ENCODE assay signal across 11 cellular contexts in the genomic region with DNA sequence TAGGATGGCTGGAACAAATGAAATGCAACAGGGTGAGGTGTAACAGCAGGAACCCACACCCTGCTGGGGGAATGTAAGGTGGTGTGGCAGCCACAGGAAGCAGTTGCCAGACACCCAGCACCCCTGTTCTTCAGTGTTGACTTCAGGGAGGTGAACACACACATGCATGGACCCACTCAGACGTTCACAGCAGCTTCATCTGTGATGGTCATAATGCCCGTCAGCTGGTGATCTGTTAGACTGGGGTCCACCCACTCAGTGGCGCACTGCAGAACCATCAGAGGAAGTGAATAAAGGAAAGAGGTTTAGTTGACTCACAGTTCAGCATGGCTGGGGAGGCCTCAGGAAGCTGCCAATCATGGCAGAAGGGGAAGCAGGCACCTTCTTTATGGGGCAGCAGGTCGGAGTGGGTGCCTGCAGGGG. TPM values are rescaled to one million over a fixed set of nuclear protein-coding genes. Genes with fewer than 3 reads are reported as not detected.
DNase-seq lines count a peak whose midpoint lies in the region; ATAC-seq, FAIRE-seq and TF ChIP-seq lines count a peak whose summit lies in the region.
"Had no signal": no experiment of that assay in that cellular context is flagged by ENCODE, and none has a peak within 500 bp of the region (broad histone marks: within the 10 kb centered on the region; RNA-seq: fewer than 3 reads in every experiment).

No MANE protein-coding gene starts in this region.

- H3K4me3 ChIP-seq in OCI-LY7 (ENCODE audit: low read depth, low read length, poor library complexity, severe bottlenecking) (no peak overlapping the region), stomach (no peak overlapping the region), SK-N-SH (ENCODE audit: low read depth in 2 of 2, low read length in 1 of 2) (no peak overlapping the region)
- H3K4me3 ChIP-seq: uterus had no signal

- H3K36me3 ChIP-seq in OCI-LY7 (ENCODE audit: insufficient read depth, low read length) (no peaks in the 10 kb centered on the region), stomach (peaks cover 4 to 27% (median 17%) of the 10 kb centered on the region in 4 donors), SK-N-SH (replicated peaks in 1 of 2; ENCODE audit: control insufficient read depth in 1 of 2, insufficient read depth in 2 of 2, low read length in 1 of 2) (peaks cover 0 to 6% of the 10 kb centered on the region in 2 experiments)
- H3K36me3 ChIP-seq: uterus had no signal

- H2AFZ ChIP-seq in OCI-LY7 (ENCODE audit: low read length) (no peak overlapping the region), SK-N-SH (ENCODE audit: low read depth) (no peak overlapping the region)

- peak; percentile 71 to 94 for ATAC-seq in activated naive CD4-positive, alpha-beta T cell treated with anti-CD3 and anti-CD28 coated beads, Interleukin-2, amount 50 U/mL, for 72 hours
- ATAC-seq in HG02885 (IDR thresholded peaks at IDR 0.05; ENCODE audit: poor library complexity, unreplicated experiment) = no peak
- no peak for ATAC-seq in HG03439 (IDR thresholded peaks at IDR 0.05; ENCODE audit: unreplicated experiment)
- ATAC-seq: right cardiac atrium had no signal

- intact Hi-C loops in OCI-LY7 (cut with micrococcal nuclease; ENCODE audit: unreplicated experiment) (no loop called here), stomach (cut with DNase I; ENCODE audit: low total_unique reads) (no loop called here)

- peaks cover 8% of the 10 kb centered on the region for H3K4me1 ChIP-seq in OCI-LY7 (ENCODE audit: insufficient read depth, low read length, poor library complexity, severe bottlenecking)
- H3K4me1 ChIP-seq in stomach = peaks cover 0 to 11% (median 2%) of the 10 kb centered on the region in 4 donors
- H3K4me1 ChIP-seq in SK-N-SH (ENCODE audit: control insufficient read depth in 1 of 2, insufficient read depth in 2 of 2, low read depth in 1 of 2, low read length in 1 of 2) = no peaks in the 10 kb centered on the region; a peak in 1 of 4 replicates
- H3K4me1 ChIP-seq: uterus had no signal

- TF ChIP-seq EP300 in stomach (IDR thresholded peaks at IDR 0.05) (no peak), SK-N-SH (IDR thresholded peaks at IDR 0.05; ENCODE audit: borderline replicate concordance in 1 of 2, low read depth in 1 of 2, low read length in 1 of 2) (no peak)

- no TSS peak for BruUV-seq in OCI-LY7 (replicated peaks; lab: Mats Ljungman, UMichigan)

- TF ChIP-seq CTCF in OCI-LY7 (conservative IDR thresholded peaks at IDR 0.05; ENCODE audit: low read length) (no peak), stomach (IDR thresholded peaks at IDR 0.05) (no peak), SK-N-SH (IDR thresholded peaks at IDR 0.05) (no peak)

- TF ChIP-seq RAD21 in SK-N-SH (IDR thresholded peaks at IDR 0.05; ENCODE audit: low read length) = no peak

- CTCF ChIA-PET in OCI-LY7 (lab: Charles Lee; ENCODE audit: unreplicated experiment) = no interaction called here
- CTCF ChIA-PET in SK-N-SH (lab: Yijun Ruan, JAX) = no interaction called here

- H3K9me3 ChIP-seq in OCI-LY7 (ENCODE audit: low read length) (no peaks in the 10 kb centered on the region), stomach (no peaks in the 10 kb centered on the region), SK-N-SH (no peaks in the 10 kb centered on the region)
- H3K9me3 ChIP-seq: uterus had no signal

- no peaks in the 10 kb centered on the region for H3F3A ChIP-seq in SK-N-SH (replicated peaks; ENCODE audit: insufficient read depth)

- H3K36me3 Mint-ChIP-seq in activated naive CD4-positive, alpha-beta T cell treated with anti-CD3 and anti-CD28 coated beads, Interleukin-2, amount 50 U/mL, for 72 hours = no peaks in the 10 kb centered on the region

- H3K79me2 ChIP-seq in OCI-LY7 (ENCODE audit: insufficient read depth, low read depth, low read length) (no peaks in the 10 kb centered on the region), SK-N-SH (ENCODE audit: insufficient read depth) (no peaks in the 10 kb centered on the region)

- POLR2A ChIA-PET in OCI-LY7 (lab: Charles Lee) = no interaction called here
- POLR2A ChIA-PET in SK-N-SH (lab: Yijun Ruan, JAX) = no interaction called here

- no peak overlapping the region for H3K27ac ChIP-seq in OCI-LY7 (ENCODE audit: low read depth, low read length, poor library complexity, severe bottlenecking)
- no peak overlapping the region for H3K27ac ChIP-seq in stomach
- no peak overlapping the region for H3K27ac ChIP-seq in SK-N-SH (ENCODE audit: low read depth in 2 of 2, low read length in 1 of 2)
- H3K27ac ChIP-seq: uterus had no signal

- H3K27me3 ChIP-seq in stomach (no peaks in the 10 kb centered on the region), SK-N-SH (ENCODE audit: insufficient read depth) (no peaks in the 10 kb centered on the region)
- H3K27me3 ChIP-seq: uterus had no signal

- FAIRE-seq in GM12891 (lab: Jason Lieb, UNC) = peak; percentile 80

- H3K27ac Mint-ChIP-seq in activated naive CD4-positive, alpha-beta T cell treated with anti-CD3 and anti-CD28 coated beads, Interleukin-2, amount 50 U/mL, for 72 hours = peak overlapping the region; percentile 23 to 54

- H3K4me2 ChIP-seq in OCI-LY7 (ENCODE audit: low read length) = no peak overlapping the region
- H3K4me2 ChIP-seq in SK-N-SH = no peak overlapping the region

- no peak for TF ChIP-seq POLR2A in GM12891 (IDR thresholded peaks at IDR 0.05; ENCODE audit: low read depth, low read length)
- no peak for TF ChIP-seq POLR2A in stomach (IDR thresholded peaks at IDR 0.05)

- DNase-seq in GM12891 (ENCODE audit: insufficient read length, low spot score) (no peak), OCI-LY7 (ENCODE audit: low spot score) (peak; percentile 23), stomach (no peak), SK-N-SH (no peak)
- DNase-seq in activated naive CD4-positive, alpha-beta T cell treated with anti-CD3 and anti-CD28 coated beads, Interleukin-2, amount 50 U/mL, for 72 hours (ENCODE audit: low spot score in 2 of 2) = peak; percentile 21 to 74
- DNase-seq in stimulated activated CD4-positive, alpha-beta T cell treated with anti-CD3 and anti-CD28 coated beads, Interleukin-1b, Interleukin-23, amount 100 ng/mL, for 48 hours = peak; percentile 71
- DNase-seq: kidney glomerular epithelial cell, uterus had no signal

- H3K9me2 ChIP-seq in OCI-LY7 (ENCODE audit: insufficient read depth, low read length) (no peaks in the 10 kb centered on the region), SK-N-SH (no peaks in the 10 kb centered on the region)

- peaks cover 0 to 5% of the 10 kb centered on the region in 2 donors for H3K9me3 Mint-ChIP-seq in activated naive CD4-positive, alpha-beta T cell treated with anti-CD3 and anti-CD28 coated beads, Interleukin-2, amount 50 U/mL, for 72 hours

- WGBS in stomach, 5 donors = 73 to 82% (median 75%) methylated on average over 4 of the region's 4 CpGs
- WGBS in SK-N-SH (ENCODE audit: low lambda C conversion rate) = 82% methylated on average over 4 of the region's 4 CpGs

- no peaks in the 10 kb centered on the region for H4K20me1 ChIP-seq in OCI-LY7 (ENCODE audit: insufficient read depth, low read length)
- H4K20me1 ChIP-seq in SK-N-SH (ENCODE audit: insufficient read depth) = no peaks in the 10 kb centered on the region

- no peak overlapping the region for H3K9ac ChIP-seq in SK-N-SH

TF ChIP-seq in GM12891, 5 proteins besides CTCF, POLR2A, EP300 and RAD21:
- TF ChIP-seq SPI1 (IDR thresholded peaks at IDR 0.05; ENCODE audit: low read depth, low read length) (peak; percentile 41), POU2F2 (IDR thresholded peaks at IDR 0.05; ENCODE audit: low read depth, low read length) (no peak)

TF ChIP-seq in SK-N-SH, 30 proteins besides CTCF, POLR2A, EP300 and RAD21:
- TF ChIP-seq, protein P1, sequence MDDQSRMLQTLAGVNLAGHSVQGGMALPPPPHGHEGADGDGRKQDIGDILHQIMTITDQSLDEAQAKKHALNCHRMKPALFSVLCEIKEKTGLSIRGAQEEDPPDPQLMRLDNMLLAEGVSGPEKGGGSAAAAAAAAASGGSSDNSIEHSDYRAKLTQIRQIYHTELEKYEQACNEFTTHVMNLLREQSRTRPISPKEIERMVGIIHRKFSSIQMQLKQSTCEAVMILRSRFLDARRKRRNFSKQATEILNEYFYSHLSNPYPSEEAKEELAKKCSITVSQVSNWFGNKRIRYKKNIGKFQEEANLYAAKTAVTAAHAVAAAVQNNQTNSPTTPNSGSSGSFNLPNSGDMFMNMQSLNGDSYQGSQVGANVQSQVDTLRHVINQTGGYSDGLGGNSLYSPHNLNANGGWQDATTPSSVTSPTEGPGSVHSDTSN (IDR thresholded peaks at IDR 0.05) = no peak
- no peak for TF ChIP-seq RCOR1 (IDR thresholded peaks at IDR 0.05; ENCODE audit: low read length)

RNA-seq across cellular contexts. Expression of a gene that starts 22.7 kb away (rescaled TPM):
- 0.32 TPM for polyA plus RNA-seq in GM12891 (2012; ENCODE audit: low read depth, missing spikeins)
- 1.3 and 2.3 TPM in 2 replicates for total RNA-seq in OCI-LY7 (2014; rRNA removed; shearing (Covaris generic))
- 9.2 and 12.2 TPM in 2 replicates for total RNA-seq in OCI-LY7 (2022)
- 1 to 10 TPM; 2.0 to 4.6 TPM for total RNA-seq in activated naive CD4-positive, alpha-beta T cell treated with anti-CD3 and anti-CD28 coated beads, Interleukin-2, amount 50 U/mL, for 72 hours
- total RNA-seq in stomach = under 1 TPM in 1 of 5 donors, not detected in 4; 0.18 TPM
- under 1 TPM in 1 of 3 donors, not detected in 2; 0.35 TPM for polyA plus RNA-seq in stomach
- 0.26 and 0.29 TPM in 2 replicates for polyA plus RNA-seq in SK-N-SH (2012; rRNA removed)
- polyA plus RNA-seq in SK-N-SH (2012; cell fraction: cytosol; rRNA removed) = 0.04 and 0.35 TPM in 2 replicates
- 2.6 TPM in 2 replicates for polyA plus RNA-seq in SK-N-SH (2012; cell fraction: nucleus; rRNA removed)

RNA-seq across cellular contexts. Expression of a gene that starts 44.0 kb away (rescaled TPM):
- polyA plus RNA-seq in GM12891 (2012; ENCODE audit: low read depth, missing spikeins) = 64.5 TPM
- total RNA-seq in OCI-LY7 (2014; rRNA removed; shearing (Covaris generic)) = 92.3 and 103 TPM in 2 replicates
- total RNA-seq in OCI-LY7 (2022) (217 and 220 TPM in 2 replicates), stomach (100 to 1,000 TPM in 2 of 5 donors, 10 to 100 TPM in 3; 49.8 to 183 (median 85.5) TPM)
- 100 to 1,000 TPM; 121 to 137 TPM for total RNA-seq in activated naive CD4-positive, alpha-beta T cell treated with anti-CD3 and anti-CD28 coated beads, Interleukin-2, amount 50 U/mL, for 72 hours
- polyA plus RNA-seq in stomach (10 to 100 TPM; 24.9 to 57.1 (median 40.3) TPM), SK-N-SH (2012; rRNA removed) (74.8 and 96.3 TPM in 2 replicates)
- polyA plus RNA-seq in SK-N-SH (2012; cell fraction: cytosol; rRNA removed) = 45.4 and 60.6 TPM in 2 replicates
- polyA plus RNA-seq in SK-N-SH (2012; cell fraction: nucleus; rRNA removed) = 499 and 721 TPM in 2 replicates

Comparison
In these comparisons a context has a peak if more than half of its experiments do, and no peak if none do; other contexts are left out.
1. DNase-seq: peak in OCI-LY7 (single experiment), activated naive CD4-positive, alpha-beta T cell treated with anti-CD3 and anti-CD28 coated beads, Interleukin-2, amount 50 U/mL, for 72 hours (2 of 2) and stimulated activated CD4-positive, alpha-beta T cell treated with anti-CD3 and anti-CD28 coated beads, Interleukin-1b, Interleukin-23, amount 100 ng/mL, for 48 hours (single experiment); none in GM12891 (single experiment), stomach (single experiment) and SK-N-SH (single experiment).
2. ATAC-seq: peak in activated naive CD4-positive, alpha-beta T cell treated with anti-CD3 and anti-CD28 coated beads, Interleukin-2, amount 50 U/mL, for 72 hours (2 of 2); none in HG02885 (single experiment) and HG03439 (single experiment).